Comparison of ENCODE assay signal across 10 cellular contexts in genomic region chr10:77176224-77176623, GRCh38.
"Had no signal": no experiment of that assay in that cellular context is flagged by ENCODE, and none has a peak within 500 bp of the region (broad histone marks: within the 10 kb centered on the region; RNA-seq: fewer than 3 reads in every experiment).

No MANE protein-coding gene starts in this region.

- H3K27ac ChIP-seq: lower lobe of right lung, psoas muscle, thyroid gland, vagina had no signal

- ATAC-seq: left colon, lower lobe of right lung, psoas muscle had no signal

- H3K4me1 ChIP-seq: lower lobe of right lung, thyroid gland had no signal

- H3K9me3 ChIP-seq: lower lobe of right lung, psoas muscle, thyroid gland, vagina had no signal

- H3K27me3 ChIP-seq: thyroid gland, vagina had no signal

- H3K4me3 ChIP-seq: lower lobe of right lung, psoas muscle, thyroid gland, vagina had no signal

- DNase-seq: activated CD4-positive, alpha-beta T cell treated with anti-CD3 and anti-CD28 coated beads, Interleukin-2, amount 50 U/mL, for 1 hour; activated CD4-positive, CD25-positive, alpha-beta regulatory T cell; activated naive CD4-positive, alpha-beta T cell; effector memory CD4-positive, alpha-beta T cell; left colon; lower lobe of right lung; psoas muscle; stimulated activated CD4-positive, alpha-beta T cell treated with anti-CD3 and anti-CD28 coated beads, Interleukin-1b, Interleukin-23, amount 100 ng/mL, for 48 hours; thyroid gland had no signal

- H3K36me3 ChIP-seq: lower lobe of right lung, thyroid gland, vagina had no signal
